ENCODE assay signal across 1 cellular context in genomic region chr7:44046321-44047061, GRCh38.
TF ChIP-seq lines count a peak whose summit lies in the region.

No MANE protein-coding gene starts in this region.

TF ChIP-seq in neural cell, 6 proteins besides CTCF, POLR2A, EP300 and RAD21 (continued from another document):
- TF ChIP-seq, protein P1, sequence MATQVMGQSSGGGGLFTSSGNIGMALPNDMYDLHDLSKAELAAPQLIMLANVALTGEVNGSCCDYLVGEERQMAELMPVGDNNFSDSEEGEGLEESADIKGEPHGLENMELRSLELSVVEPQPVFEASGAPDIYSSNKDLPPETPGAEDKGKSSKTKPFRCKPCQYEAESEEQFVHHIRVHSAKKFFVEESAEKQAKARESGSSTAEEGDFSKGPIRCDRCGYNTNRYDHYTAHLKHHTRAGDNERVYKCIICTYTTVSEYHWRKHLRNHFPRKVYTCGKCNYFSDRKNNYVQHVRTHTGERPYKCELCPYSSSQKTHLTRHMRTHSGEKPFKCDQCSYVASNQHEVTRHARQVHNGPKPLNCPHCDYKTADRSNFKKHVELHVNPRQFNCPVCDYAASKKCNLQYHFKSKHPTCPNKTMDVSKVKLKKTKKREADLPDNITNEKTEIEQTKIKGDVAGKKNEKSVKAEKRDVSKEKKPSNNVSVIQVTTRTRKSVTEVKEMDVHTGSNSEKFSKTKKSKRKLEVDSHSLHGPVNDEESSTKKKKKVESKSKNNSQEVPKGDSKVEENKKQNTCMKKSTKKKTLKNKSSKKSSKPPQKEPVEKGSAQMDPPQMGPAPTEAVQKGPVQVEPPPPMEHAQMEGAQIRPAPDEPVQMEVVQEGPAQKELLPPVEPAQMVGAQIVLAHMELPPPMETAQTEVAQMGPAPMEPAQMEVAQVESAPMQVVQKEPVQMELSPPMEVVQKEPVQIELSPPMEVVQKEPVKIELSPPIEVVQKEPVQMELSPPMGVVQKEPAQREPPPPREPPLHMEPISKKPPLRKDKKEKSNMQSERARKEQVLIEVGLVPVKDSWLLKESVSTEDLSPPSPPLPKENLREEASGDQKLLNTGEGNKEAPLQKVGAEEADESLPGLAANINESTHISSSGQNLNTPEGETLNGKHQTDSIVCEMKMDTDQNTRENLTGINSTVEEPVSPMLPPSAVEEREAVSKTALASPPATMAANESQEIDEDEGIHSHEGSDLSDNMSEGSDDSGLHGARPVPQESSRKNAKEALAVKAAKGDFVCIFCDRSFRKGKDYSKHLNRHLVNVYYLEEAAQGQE (IDR thresholded peaks at IDR 0.05; ENCODE audit: borderline replicate concordance): no peak
- no peak for TF ChIP-seq EZH2 (IDR thresholded peaks at IDR 0.05; ENCODE audit: borderline replicate concordance, insufficient read depth, low read length, poor library complexity, severe bottlenecking)
- no peak for TF ChIP-seq POLR2AphosphoS5 (IDR thresholded peaks at IDR 0.05)
- TF ChIP-seq SMC3 (conservative IDR thresholded peaks at IDR 0.05; ENCODE audit: poor library complexity): no peak
TF ChIP-seq in neural cell: peak in this region for 0.
